ENCODE assay signal across 19 cellular contexts in the genomic region with DNA sequence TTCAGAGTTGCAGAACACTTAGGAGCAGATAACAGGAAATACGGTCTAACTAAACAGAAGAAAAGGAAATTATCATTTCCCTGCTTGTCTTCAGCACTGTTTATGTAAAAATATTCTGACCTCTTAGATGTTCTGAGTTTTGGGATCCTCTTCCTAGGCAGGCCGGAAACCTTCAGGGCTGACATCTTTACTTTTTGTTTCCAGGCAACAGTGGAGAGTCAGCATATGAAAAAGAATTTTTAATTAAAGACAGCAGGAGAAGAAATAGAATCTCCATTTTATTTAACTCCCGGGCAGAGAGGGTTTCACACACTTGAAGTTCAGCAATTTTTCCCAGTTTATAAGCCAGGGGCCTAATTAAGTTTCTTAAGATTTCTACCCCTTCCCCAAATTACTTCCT. TPM values are rescaled to one million over a fixed set of nuclear protein-coding genes. Genes with fewer than 3 reads are reported as not detected.
DNase-seq lines count a peak whose midpoint lies in the region; ATAC-seq and TF ChIP-seq lines count a peak whose summit lies in the region.
"Had no signal": no experiment of that assay in that cellular context is flagged by ENCODE, and none has a peak within 500 bp of the region (broad histone marks: within the 10 kb centered on the region; RNA-seq: fewer than 3 reads in every experiment).

No MANE protein-coding gene starts in this region.

- H3K36me3 Mint-ChIP-seq in activated naive CD8-positive, alpha-beta T cell treated with anti-CD3 and anti-CD28 coated beads, Interleukin-2, amount 10 ng/mL, durations not matched to agents 7 days and 5 days: no peaks in the 10 kb centered on the region
- no peaks in the 10 kb centered on the region for H3K36me3 Mint-ChIP-seq in activated naive CD8-positive, alpha-beta T cell treated with anti-CD3 and anti-CD28 coated beads for 36 hours

- no peaks in the 10 kb centered on the region for H3K79me2 ChIP-seq in parathyroid adenoma

- no peaks in the 10 kb centered on the region for H3K9me3 Mint-ChIP-seq in activated naive CD8-positive, alpha-beta T cell treated with anti-CD3 and anti-CD28 coated beads, Interleukin-2, amount 10 ng/mL, durations not matched to agents 7 days and 5 days
- H3K9me3 Mint-ChIP-seq in activated naive CD8-positive, alpha-beta T cell treated with anti-CD3 and anti-CD28 coated beads for 36 hours: no peaks in the 10 kb centered on the region

- H3K27me3 ChIP-seq in parathyroid adenoma (ENCODE audit: control insufficient read depth, insufficient read depth, low read length): no peaks in the 10 kb centered on the region

- H3K36me3 ChIP-seq in parathyroid adenoma (ENCODE audit: control insufficient read depth, insufficient read depth, low read length): no peaks in the 10 kb centered on the region
- H3K36me3 ChIP-seq: stomach, upper lobe of right lung had no signal

- no peak overlapping the region for H3K27ac Mint-ChIP-seq in activated naive CD8-positive, alpha-beta T cell treated with anti-CD3 and anti-CD28 coated beads, Interleukin-2, amount 10 ng/mL, durations not matched to agents 7 days and 5 days
- H3K27ac Mint-ChIP-seq in activated naive CD8-positive, alpha-beta T cell treated with anti-CD3 and anti-CD28 coated beads for 36 hours: no peak overlapping the region

- H3K9ac ChIP-seq in parathyroid adenoma: no peak overlapping the region

- peak overlapping the region; percentile 6 for H3K4me3 Mint-ChIP-seq in activated naive CD8-positive, alpha-beta T cell treated with anti-CD3 and anti-CD28 coated beads, Interleukin-2, amount 10 ng/mL, durations not matched to agents 7 days and 5 days
- no peak overlapping the region for H3K4me3 Mint-ChIP-seq in activated naive CD8-positive, alpha-beta T cell treated with anti-CD3 and anti-CD28 coated beads for 36 hours

- H3K9me3 ChIP-seq in parathyroid adenoma (ENCODE audit: control insufficient read depth, low read length): no peaks in the 10 kb centered on the region
- H3K9me3 ChIP-seq: stomach, upper lobe of right lung had no signal

- H3K27me3 Mint-ChIP-seq in activated naive CD8-positive, alpha-beta T cell treated with anti-CD3 and anti-CD28 coated beads, Interleukin-2, amount 10 ng/mL, durations not matched to agents 7 days and 5 days: peaks cover 11% of the 10 kb centered on the region
- H3K27me3 Mint-ChIP-seq in activated naive CD8-positive, alpha-beta T cell treated with anti-CD3 and anti-CD28 coated beads for 36 hours: no peaks in the 10 kb centered on the region

- peak overlapping the region; percentile 32 for H3K27ac ChIP-seq in parathyroid adenoma
- H3K27ac ChIP-seq: coronary artery, stomach, upper lobe of right lung had no signal

- H3K4me1 ChIP-seq in parathyroid adenoma: no peaks in the 10 kb centered on the region
- H3K4me1 ChIP-seq: upper lobe of right lung had no signal

- no peak overlapping the region for H3K4me2 ChIP-seq in parathyroid adenoma (ENCODE audit: low read length)

- TF ChIP-seq CTCF in parathyroid adenoma (IDR thresholded peaks at IDR 0.05): no peak

- POLR2A ChIA-PET in activated naive CD8-positive, alpha-beta T cell treated with anti-CD3 and anti-CD28 coated beads, Interleukin-2, amount 10 ng/mL, durations not matched to agents 7 days and 5 days (lab: Charles Lee): interaction anchor here (1.0 kb wide), 1 partner anchor 11 kb away, joined by 3 read pairs; no protein-coding TSS in a partner anchor

- DNase-seq in activated naive CD8-positive, alpha-beta T cell treated with anti-CD3 and anti-CD28 coated beads, Interleukin-2, amount 10 ng/mL, durations not matched to agents 7 days and 5 days: no peak
- DNase-seq in activated naive CD8-positive, alpha-beta T cell treated with anti-CD3 and anti-CD28 coated beads for 36 hours: no peak
- DNase-seq in RPMI7951 (ENCODE audit: low read depth) (peak; percentile 6), fibroblast of gingiva (ENCODE audit: low read depth) (peak; percentile 46), ureter (ENCODE audit: low spot score) (no peak)
- DNase-seq in stimulated activated CD4-positive, alpha-beta T cell treated with anti-CD3 and anti-CD28 coated beads, Interleukin-4, amount 100 ng/mL, for 4 hours: no peak
- DNase-seq: activated CD4-positive, alpha-beta T cell treated with anti-CD3 and anti-CD28 coated beads, Interleukin-2, amount 50 U/mL, for 1 hour; activated naive CD4-positive, alpha-beta T cell treated with Interleukin-2 at 50 U/mL for 16 hours; left cardiac atrium; NCI-H1105; NCI-H2171; stimulated activated CD4-positive, alpha-beta T cell treated with anti-CD3 and anti-CD28 coated beads, Interleukin-2, amount 100 ng/mL, for 24 hours; stomach; upper lobe of right lung had no signal

- peaks cover 8% of the 10 kb centered on the region for H3K4me1 Mint-ChIP-seq in activated naive CD8-positive, alpha-beta T cell treated with anti-CD3 and anti-CD28 coated beads, Interleukin-2, amount 10 ng/mL, durations not matched to agents 7 days and 5 days
- no peaks in the 10 kb centered on the region for H3K4me1 Mint-ChIP-seq in activated naive CD8-positive, alpha-beta T cell treated with anti-CD3 and anti-CD28 coated beads for 36 hours

- peak overlapping the region; percentile 50 for H2AFZ ChIP-seq in parathyroid adenoma

- ATAC-seq in activated naive CD8-positive, alpha-beta T cell treated with anti-CD3 and anti-CD28 coated beads, Interleukin-2, amount 10 ng/mL, durations not matched to agents 7 days and 5 days (ENCODE audit: low read depth): no peak
- ATAC-seq in GM21619 (IDR thresholded peaks at IDR 0.05; ENCODE audit: unreplicated experiment): no peak
- ATAC-seq: left cardiac atrium, upper lobe of right lung had no signal

- H3K4me3 ChIP-seq in parathyroid adenoma (ENCODE audit: low read depth, low read length): no peak overlapping the region
- H3K4me3 ChIP-seq: coronary artery, stomach, upper lobe of right lung had no signal

RNA-seq across cellular contexts. Expression of gene RIPPLY3, which starts 5.1 kb away (rescaled TPM):
- not detected for total RNA-seq in activated naive CD8-positive, alpha-beta T cell treated with anti-CD3 and anti-CD28 coated beads, Interleukin-2, amount 10 ng/mL, durations not matched to agents 7 days and 5 days
- under 1 TPM in 1 of 2 experiments, not detected in 1; 0.10 TPM for total RNA-seq in activated naive CD8-positive, alpha-beta T cell treated with anti-CD3 and anti-CD28 coated beads for 36 hours
- not detected in 2 replicates for total RNA-seq in RPMI7951 (2014; rRNA removed; shearing (Covaris generic))
- 0.18 TPM for total RNA-seq in ureter
- total RNA-seq: frontal cortex, left cardiac atrium, mononuclear cell, upper lobe of right lung had no signal

RNA-seq across cellular contexts. Expression of gene HLCS, which starts 35.0 kb away (rescaled TPM):
- 10 to 100 TPM; 17.4 to 17.8 TPM for total RNA-seq in activated naive CD8-positive, alpha-beta T cell treated with anti-CD3 and anti-CD28 coated beads, Interleukin-2, amount 10 ng/mL, durations not matched to agents 7 days and 5 days
- total RNA-seq in activated naive CD8-positive, alpha-beta T cell treated with anti-CD3 and anti-CD28 coated beads for 36 hours: 10 to 100 TPM; 12.2 to 13.7 TPM
- total RNA-seq in RPMI7951 (2014; rRNA removed; shearing (Covaris generic)): 11.9 and 16.9 TPM in 2 replicates
- 37.4 TPM for total RNA-seq in ureter

Comparison
In these comparisons a context has a peak if more than half of its experiments do, and no peak if none do; other contexts are left out.
1. DNase-seq: peak in RPMI7951 (single experiment) and fibroblast of gingiva (single experiment); none in activated naive CD8-positive, alpha-beta T cell treated with anti-CD3 and anti-CD28 coated beads, Interleukin-2, amount 10 ng/mL, durations not matched to agents 7 days and 5 days (single experiment), activated naive CD8-positive, alpha-beta T cell treated with anti-CD3 and anti-CD28 coated beads for 36 hours (single experiment), ureter (single experiment) and stimulated activated CD4-positive, alpha-beta T cell treated with anti-CD3 and anti-CD28 coated beads, Interleukin-4, amount 100 ng/mL, for 4 hours (0 of 2).